Comparison of ENCODE assay signal across 8 cellular contexts in genomic region chr20:47334022-47334551, GRCh38. TPM values are rescaled to one million over a fixed set of nuclear protein-coding genes. Genes with fewer than 3 reads are reported as not detected.
DNase-seq lines count a peak whose midpoint lies in the region; ATAC-seq and TF ChIP-seq lines count a peak whose summit lies in the region.

No MANE protein-coding gene starts in this region.

- peaks cover 15% of the 10 kb centered on the region for H3K36me3 ChIP-seq in effector memory CD4-positive, alpha-beta T cell (ENCODE audit: control insufficient read depth, insufficient read depth, low read length)

- DNase-seq in A172 (ENCODE audit: low spot score) (peak; percentile 97), HFFc6 (peak; percentile 97), astrocyte of the hippocampus (ENCODE audit: low read depth, low spot score) (peak; percentile 79), immature natural killer cell (no peak)
- no peak for DNase-seq in effector memory CD4-positive, alpha-beta T cell

- no peak for TF ChIP-seq CTCF in HFFc6 (IDR thresholded peaks at IDR 0.05)

- peaks cover 72% of the 10 kb centered on the region for H3K4me1 Mint-ChIP-seq in HFFc6 (ENCODE audit: low read depth)
- H3K4me1 Mint-ChIP-seq in immature natural killer cell: peaks cover 68 to 86% of the 10 kb centered on the region in 2 donors
- peaks cover 62% of the 10 kb centered on the region for H3K4me1 Mint-ChIP-seq in stimulated activated memory B cell treated with anti-CD40 and anti-IgM and Interleukin-4, amounts not matched to agents 10 μg/mL and 1 μg/mL and 100 μg/mL, for 72 hours

- no peaks in the 10 kb centered on the region for H3K9me3 ChIP-seq in effector memory CD4-positive, alpha-beta T cell (ENCODE audit: control insufficient read depth, low read length)

- H3K4me3 Mint-ChIP-seq in HFFc6 (peak overlapping the region; percentile 82), immature natural killer cell (peak overlapping the region; percentile 46 to 71 (median 66))
- peak overlapping the region; percentile 3 for H3K4me3 Mint-ChIP-seq in stimulated activated memory B cell treated with anti-CD40 and anti-IgM and Interleukin-4, amounts not matched to agents 10 μg/mL and 1 μg/mL and 100 μg/mL, for 72 hours

- H3K9me3 Mint-ChIP-seq in HFFc6 (peaks cover 4% of the 10 kb centered on the region; the same call in 1 of the 2 replicates), immature natural killer cell (no peaks in the 10 kb centered on the region)
- H3K9me3 Mint-ChIP-seq in stimulated activated memory B cell treated with anti-CD40 and anti-IgM and Interleukin-4, amounts not matched to agents 10 μg/mL and 1 μg/mL and 100 μg/mL, for 72 hours: no peaks in the 10 kb centered on the region

- H3K36me3 Mint-ChIP-seq in HFFc6 (ENCODE audit: low read depth) (peaks cover 32% of the 10 kb centered on the region), immature natural killer cell (peaks cover 9 to 28% (median 14%) of the 10 kb centered on the region in 3 donors)
- H3K36me3 Mint-ChIP-seq in stimulated activated memory B cell treated with anti-CD40 and anti-IgM and Interleukin-4, amounts not matched to agents 10 μg/mL and 1 μg/mL and 100 μg/mL, for 72 hours: peaks cover 55% of the 10 kb centered on the region

- no peak overlapping the region for H3K27ac ChIP-seq in effector memory CD4-positive, alpha-beta T cell (ENCODE audit: insufficient read depth, low read length, poor library complexity, severe bottlenecking)

- H3K27me3 Mint-ChIP-seq in HFFc6 (ENCODE audit: insufficient read depth) (no peaks in the 10 kb centered on the region), immature natural killer cell (ENCODE audit: low read depth in 3 of 3) (no peaks in the 10 kb centered on the region)
- H3K27me3 Mint-ChIP-seq in stimulated activated memory B cell treated with anti-CD40 and anti-IgM and Interleukin-4, amounts not matched to agents 10 μg/mL and 1 μg/mL and 100 μg/mL, for 72 hours: no peaks in the 10 kb centered on the region

- H3K4me3 ChIP-seq in effector memory CD4-positive, alpha-beta T cell (ENCODE audit: insufficient read depth, low read depth, low read length, poor library complexity, severe bottlenecking): no peak overlapping the region

- no peaks in the 10 kb centered on the region for H3K27me3 ChIP-seq in effector memory CD4-positive, alpha-beta T cell (replicated peaks; ENCODE audit: control insufficient read depth, insufficient read depth, low read length, poor library complexity, severe bottlenecking)

- peaks cover 3% of the 10 kb centered on the region for H3K4me1 ChIP-seq in effector memory CD4-positive, alpha-beta T cell (ENCODE audit: control insufficient read depth, insufficient read depth, low read length, poor library complexity, severe bottlenecking)

- ATAC-seq in stimulated activated memory B cell treated with anti-CD40 and anti-IgM and Interleukin-4, amounts not matched to agents 10 μg/mL and 1 μg/mL and 100 μg/mL, for 72 hours: no peak
- no peak for ATAC-seq in GM18517 (IDR thresholded peaks at IDR 0.05; ENCODE audit: unreplicated experiment)
- ATAC-seq in HG03460 (IDR thresholded peaks at IDR 0.05; ENCODE audit: unreplicated experiment): no peak

- H3K27ac Mint-ChIP-seq in HFFc6 (peak overlapping the region; percentile 89), immature natural killer cell (peak overlapping the region; percentile 75 to 93 (median 85))
- H3K27ac Mint-ChIP-seq in stimulated activated memory B cell treated with anti-CD40 and anti-IgM and Interleukin-4, amounts not matched to agents 10 μg/mL and 1 μg/mL and 100 μg/mL, for 72 hours: peak overlapping the region; percentile 62

RNA-seq across cellular contexts. Expression of gene ZMYND8, which starts 22.4 kb away (rescaled TPM):
- total RNA-seq in A172 (2014; rRNA removed; shearing (Covaris generic)): 19.6 and 22.1 TPM in 2 replicates
- total RNA-seq in HFFc6 (2021; fragmentation: NEBNext Ultra II Directional; extraction: Animal tissue kit (Norgen Biotek cat#: 25700)): 10 to 100 TPM; 27.8 to 38.3 (median 34.8) TPM
- 10 to 100 TPM in 1 of 3 donors, 1 to 10 TPM in 2; 3.4 to 16.9 (median 5.1) TPM for polyA plus RNA-seq in immature natural killer cell

Comparison
In these comparisons a context has a peak if more than half of its experiments do, and no peak if none do; other contexts are left out.
1. DNase-seq: peak in A172 (single experiment), HFFc6 (single experiment) and astrocyte of the hippocampus (single experiment); none in immature natural killer cell (0 of 3) and effector memory CD4-positive, alpha-beta T cell (0 of 3).
2. H3K4me3 Mint-ChIP-seq: peak in every context shown above with its lines; median percentile 82 in HFFc6; 66 in immature natural killer cell; 3 in stimulated activated memory B cell treated with anti-CD40 and anti-IgM and Interleukin-4, amounts not matched to agents 10 μg/mL and 1 μg/mL and 100 μg/mL, for 72 hours.
3. Peak in every context shown above with its lines, with median percentiles within 50 percentile points of each other: H3K27ac Mint-ChIP-seq.